ENCODE assay signal across 11 cellular contexts in genomic region chr19:4206818-4207484, GRCh38. TPM values are rescaled to one million over a fixed set of nuclear protein-coding genes. Genes with fewer than 3 reads are reported as not detected.
DNase-seq lines count a peak whose midpoint lies in the region; ATAC-seq and TF ChIP-seq lines count a peak whose summit lies in the region.
"Had no signal": no experiment of that assay in that cellular context is flagged by ENCODE, and none has a peak within 500 bp of the region (broad histone marks: within the 10 kb centered on the region; RNA-seq: fewer than 3 reads in every experiment).

No MANE protein-coding gene starts in this region.

- H3K4me1 ChIP-seq in Panc1 (ENCODE audit: control insufficient read depth, insufficient read depth, low read length), result no peaks in the 10 kb centered on the region
- peaks cover 2% of the 10 kb centered on the region for H3K4me1 ChIP-seq in testis

- H3K4me3 ChIP-seq in Panc1 (ENCODE audit: low read depth in 2 of 2, low read length in 2 of 2) (no peak overlapping the region), foreskin fibroblast (ENCODE audit: low read depth in 1 of 2, low read length in 2 of 2) (no peak overlapping the region), testis (no peak overlapping the region)

- CTCF ChIA-PET in Panc1 (lab: Charles Lee), result interaction anchor here (0.7 kb wide), 1 partner anchor 61 kb away, joined by 9 read pairs; no protein-coding TSS in a partner anchor

- 83 to 86% methylated on average over 8 to 10 of the region's 10 CpGs for WGBS in testis, 2 donors

- DNase-seq in AG09319 (ENCODE audit: extremely low read depth, low read depth), result no peak
- DNase-seq in H4 (ENCODE audit: low spot score), result peak; percentile 40
- no peak for DNase-seq in Panc1 (ENCODE audit: low read depth, low spot score)
- peak; percentile 32 to 64 for DNase-seq in foreskin fibroblast
- no peak for DNase-seq in NCI-H526 (lab: John Stamatoyannopoulos, UW)
- no peak for DNase-seq in testis
- DNase-seq in NCI-H1930 (lab: John Stamatoyannopoulos, UW), result no peak
- DNase-seq: activated T-cell treated with anti-CD3 and anti-CD28 coated beads, Interleukin-2, amount 50 U/mL, for 72 hours; mammary epithelial cell had no signal

- TF ChIP-seq POLR2A in testis (IDR thresholded peaks at IDR 0.05), result no peak

- H3K36me3 ChIP-seq in Panc1 (ENCODE audit: control insufficient read depth, insufficient read depth, low read length) (no peaks in the 10 kb centered on the region), testis (ENCODE audit: low read depth, missing control alignments) (no peaks in the 10 kb centered on the region)

- in situ Hi-C loops in Panc1 (cut with HindIII; ENCODE audit: low pct_unique_long_range_greater_than_20kb, low sequenced_read_pairs), result no loop called here

- POLR2A ChIA-PET in Panc1 (lab: Charles Lee), result no interaction called here

- BruUV-seq in Panc1 (replicated peaks; lab: Mats Ljungman, UMichigan), result no TSS peak

- no peaks in the 10 kb centered on the region for H3K9me3 ChIP-seq in Panc1 (ENCODE audit: control insufficient read depth, insufficient read depth, low read depth, low read length)
- H3K9me3 ChIP-seq in testis, result no peaks in the 10 kb centered on the region

- intact Hi-C loops in Panc1 (cut with micrococcal nuclease; ENCODE audit: unreplicated experiment) (loop anchor here (10.0 kb wide), 2 partner anchors 62 to 222 kb away; partner anchors contain the start of gene EEF2), testis (cut with DNase I; ENCODE audit: low total_unique reads) (no loop called here)

- H3K27ac ChIP-seq in Panc1 (ENCODE audit: low read length) (no peak overlapping the region), testis (no peak overlapping the region)
- H3K27ac ChIP-seq: KMS-11 had no signal

- TF ChIP-seq CTCF in AG09319 (IDR thresholded peaks at IDR 0.05; ENCODE audit: low read depth, low read length), result peak; percentile 31
- peak; percentile 25 for TF ChIP-seq CTCF in Panc1 (IDR thresholded peaks at IDR 0.05)
- TF ChIP-seq CTCF in foreskin fibroblast (IDR thresholded peaks at IDR 0.05; ENCODE audit: low read depth, low read length), result peak; percentile 34
- TF ChIP-seq CTCF in testis (IDR thresholded peaks at IDR 0.05), result no peak

- H3K27me3 ChIP-seq in Panc1 (ENCODE audit: control insufficient read depth, insufficient read depth, low read length) (no peaks in the 10 kb centered on the region), testis (no peaks in the 10 kb centered on the region)

- ATAC-seq in Panc1 (peak; percentile 59; the same call in 1 of the 2 replicates), GM21786 (IDR thresholded peaks at IDR 0.05; ENCODE audit: unreplicated experiment) (no peak)
- ATAC-seq: activated T-cell treated with anti-CD3 and anti-CD28 coated beads, Interleukin-2, amount 50 U/mL, for 72 hours had no signal

RNA-seq across cellular contexts. Expression of gene EBI3, which starts 22.4 kb away (rescaled TPM):
- 0.33 and 1.2 TPM in 2 replicates for total RNA-seq in H4 (2014; rRNA removed; shearing (Covaris generic))
- total RNA-seq in Panc1 (2021; ENCODE audit: unreplicated experiment), result 3.0 TPM
- polyA plus RNA-seq in Panc1 (2012; ENCODE audit: insufficient read length), result 5.4 TPM
- 1 to 10 TPM; 1.3 to 8.4 TPM for total RNA-seq in testis
- 1.9 TPM for polyA plus RNA-seq in testis (ENCODE audit: insufficient read depth, low read depth, low replicate concordance)
- total RNA-seq: mammary epithelial cell had no signal

RNA-seq across cellular contexts. Expression of gene ANKRD24, which starts 24.5 kb away (rescaled TPM):
- 0.12 TPM in 1 of 2 replicates, not detected in the other for total RNA-seq in H4 (2014; rRNA removed; shearing (Covaris generic))
- total RNA-seq in Panc1 (2021; ENCODE audit: unreplicated experiment), result 0.26 TPM
- polyA plus RNA-seq in Panc1 (2012; ENCODE audit: insufficient read length), result 0.39 TPM
- 10 to 100 TPM; 20.4 to 21.1 TPM for total RNA-seq in testis
- polyA plus RNA-seq in testis (ENCODE audit: insufficient read depth, low read depth, low replicate concordance), result 16.5 TPM

RNA-seq across cellular contexts. Expression of gene SIRT6, which starts 24.6 kb away (rescaled TPM):
- total RNA-seq in H4 (2014; rRNA removed; shearing (Covaris generic)), result 7.6 and 14.3 TPM in 2 replicates
- total RNA-seq in Panc1 (2021; ENCODE audit: unreplicated experiment), result 19.8 TPM
- polyA plus RNA-seq in Panc1 (2012; ENCODE audit: insufficient read length), result 29.2 TPM
- total RNA-seq in testis, result 10 to 100 TPM; 22.0 to 29.2 TPM
- polyA plus RNA-seq in testis (ENCODE audit: insufficient read depth, low read depth, low replicate concordance), result 14.7 TPM

RNA-seq across cellular contexts. Expression of gene YJU2, which starts 39.9 kb away (rescaled TPM):
- 20.9 and 28.9 TPM in 2 replicates for total RNA-seq in H4 (2014; rRNA removed; shearing (Covaris generic))
- total RNA-seq in Panc1 (2021; ENCODE audit: unreplicated experiment) (15.9 TPM), testis (10 to 100 TPM; 26.1 to 36.6 TPM)
- 22.8 TPM for polyA plus RNA-seq in Panc1 (2012; ENCODE audit: insufficient read length)
- 31.1 TPM for polyA plus RNA-seq in testis (ENCODE audit: insufficient read depth, low read depth, low replicate concordance)

RNA-seq across cellular contexts. Expression of gene CREB3L3, which starts 53.5 kb away (rescaled TPM):
- not detected in 2 replicates for total RNA-seq in H4 (2014; rRNA removed; shearing (Covaris generic))
- total RNA-seq in Panc1 (2021; ENCODE audit: unreplicated experiment), result not detected
- not detected for polyA plus RNA-seq in Panc1 (2012; ENCODE audit: insufficient read length)
- total RNA-seq in testis, result under 1 TPM; 0.56 to 0.63 TPM
- polyA plus RNA-seq in testis (ENCODE audit: insufficient read depth, low read depth, low replicate concordance), result 0.36 TPM
- total RNA-seq: mammary epithelial cell had no signal
- polyA plus RNA-seq: mammary epithelial cell had no signal

Comparison
In these comparisons a context has a peak if more than half of its experiments do, and no peak if none do; other contexts are left out.
1. DNase-seq: peak in H4 (single experiment) and foreskin fibroblast (2 of 2); none in AG09319 (single experiment), Panc1 (single experiment), NCI-H526 (0 of 2), testis (single experiment) and NCI-H1930 (0 of 2).
2. CTCF ChIP-seq: peak in AG09319 (single experiment), Panc1 (single experiment) and foreskin fibroblast (single experiment); none in testis (0 of 3).
3. RNA of gene ANKRD24, which starts 24.5 kb away (total RNA-seq): 20.4 to 21.1 TPM in testis; 0.26 TPM in Panc1 (single experiment) and 0.12 TPM in H4; every median in the first group is over 10 times any median in the second.